In the genomic region with DNA sequence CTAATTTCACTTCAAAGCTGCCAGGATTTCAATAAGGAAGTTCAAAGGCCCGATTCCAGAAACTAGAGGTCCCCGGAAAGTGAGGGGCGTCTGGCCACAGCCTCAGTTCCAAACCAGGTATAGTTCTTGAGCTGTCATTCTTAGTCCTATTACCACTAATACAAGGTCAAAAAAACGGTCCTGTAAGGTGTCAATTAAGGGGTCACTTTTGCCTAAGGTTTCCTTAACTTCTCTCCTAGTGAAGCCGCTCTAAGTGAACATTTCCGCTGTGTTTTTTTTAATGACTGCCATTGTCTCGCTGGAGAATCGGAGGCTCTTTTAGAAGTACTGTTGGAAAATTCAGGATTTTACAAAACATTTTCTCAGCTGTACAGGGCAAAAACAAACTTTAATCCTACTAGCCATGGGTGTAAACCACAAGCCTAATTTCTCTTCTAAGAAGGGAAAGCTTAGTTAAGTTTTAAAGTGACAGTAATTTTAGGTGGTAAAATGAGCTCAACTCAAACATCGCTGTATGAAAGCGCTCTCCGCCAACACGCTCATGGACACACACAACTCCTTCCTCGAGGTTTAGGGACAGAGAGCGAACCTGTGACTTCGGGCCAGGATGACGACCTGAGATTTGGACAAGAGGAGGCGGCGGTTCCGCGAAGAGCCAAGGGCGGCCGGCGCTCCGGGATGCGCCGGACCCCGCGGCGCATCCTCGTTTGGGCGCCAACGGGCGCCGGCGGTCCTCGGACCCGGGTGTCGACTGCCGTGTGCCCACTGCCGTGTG, we compare ENCODE assay signal across 8 cellular contexts.
DNase-seq lines count a peak whose midpoint lies in the region; ATAC-seq, FAIRE-seq and TF ChIP-seq lines count a peak whose summit lies in the region.
"Had no signal": no experiment of that assay in that cellular context is flagged by ENCODE, and none has a peak within 500 bp of the region (broad histone marks: within the 10 kb centered on the region; RNA-seq: fewer than 3 reads in every experiment).

No MANE protein-coding gene starts in this region.

- CTCF ChIA-PET in activated CD4-positive, alpha-beta T cell treated with anti-CD3 and anti-CD28 coated beads, Interleukin-2, amount 10 ng/mL, durations not matched to agents 7 days and 5 days (lab: Charles Lee), result interaction anchor here (0.6 to 1.6 kb wide), 8 partner anchors 12 to 306 kb away, joined by 3 to 7 read pairs (median 3); no protein-coding TSS in a partner anchor
- CTCF ChIA-PET in GM10248 (lab: Yijun Ruan, JAX), result interaction anchor here (1.3 to 1.8 kb wide), 2 partner anchors 14 to 38 kb away, joined by 3 to 6 read pairs; no protein-coding TSS in a partner anchor

- peak; percentile 5 for DNase-seq in GM12892 (ENCODE audit: insufficient read length)
- no peak for DNase-seq in activated CD4-positive, alpha-beta T cell treated with anti-CD3 and anti-CD28 coated beads, Interleukin-2, amount 10 ng/mL, durations not matched to agents 7 days and 5 days
- no peak for DNase-seq in foreskin keratinocyte
- DNase-seq in retina, result peak; percentile 67
- no peak for DNase-seq in ACHN
- no peak for DNase-seq in GM10248 (ENCODE audit: extremely low spot score)

- in situ Hi-C loops in ACHN (cut with HindIII; ENCODE audit: low pct_ligation_motif_present, low pct_unique_long_range_greater_than_20kb, low sequenced_read_pairs), result no loop called here

- no peak for TF ChIP-seq CTCF in foreskin keratinocyte (conservative IDR thresholded peaks at IDR 0.05)
- no peak for TF ChIP-seq CTCF in GM10248 (IDR thresholded peaks at IDR 0.05; ENCODE audit: control extremely low read depth, extremely low read depth, low read depth, missing control alignments)

- peaks cover 30% of the 10 kb centered on the region for H3K4me1 ChIP-seq in foreskin keratinocyte

- H3K27ac ChIP-seq in foreskin keratinocyte, result peak overlapping the region; percentile 85

- FAIRE-seq in GM12892 (lab: Jason Lieb, UNC), result no peak
- FAIRE-seq: TTC549 had no signal

- H3K27me3 ChIP-seq in foreskin keratinocyte, result no peaks in the 10 kb centered on the region

- POLR2A ChIA-PET in activated CD4-positive, alpha-beta T cell treated with anti-CD3 and anti-CD28 coated beads, Interleukin-2, amount 10 ng/mL, durations not matched to agents 7 days and 5 days (lab: Charles Lee), result no interaction called here
- POLR2A ChIA-PET in GM10248 (lab: Yijun Ruan, JAX), result interaction anchor here (0.7 kb wide), 1 partner anchor 35 kb away, joined by 3 read pairs; no protein-coding TSS in a partner anchor

- H3K27me3 Mint-ChIP-seq in activated CD4-positive, alpha-beta T cell treated with anti-CD3 and anti-CD28 coated beads, Interleukin-2, amount 10 ng/mL, durations not matched to agents 7 days and 5 days, result peaks cover 58% of the 10 kb centered on the region

- peak overlapping the region; percentile 93 for H3K4me3 Mint-ChIP-seq in activated CD4-positive, alpha-beta T cell treated with anti-CD3 and anti-CD28 coated beads, Interleukin-2, amount 10 ng/mL, durations not matched to agents 7 days and 5 days

- H3K27ac Mint-ChIP-seq in activated CD4-positive, alpha-beta T cell treated with anti-CD3 and anti-CD28 coated beads, Interleukin-2, amount 10 ng/mL, durations not matched to agents 7 days and 5 days, result peak overlapping the region; percentile 83

- peaks cover 18% of the 10 kb centered on the region for H3K4me1 Mint-ChIP-seq in activated CD4-positive, alpha-beta T cell treated with anti-CD3 and anti-CD28 coated beads, Interleukin-2, amount 10 ng/mL, durations not matched to agents 7 days and 5 days

- H3K36me3 Mint-ChIP-seq in activated CD4-positive, alpha-beta T cell treated with anti-CD3 and anti-CD28 coated beads, Interleukin-2, amount 10 ng/mL, durations not matched to agents 7 days and 5 days (ENCODE audit: low read depth), result peaks cover 2% of the 10 kb centered on the region

- peak; percentile 32 for ATAC-seq in HG02588 (IDR thresholded peaks at IDR 0.05; ENCODE audit: unreplicated experiment)
- ATAC-seq in foreskin keratinocyte, result no peak

- H3K9me3 Mint-ChIP-seq in activated CD4-positive, alpha-beta T cell treated with anti-CD3 and anti-CD28 coated beads, Interleukin-2, amount 10 ng/mL, durations not matched to agents 7 days and 5 days, result no peaks in the 10 kb centered on the region

- TF ChIP-seq POLR2A in GM12892 (IDR thresholded peaks at IDR 0.05; ENCODE audit: low read depth, low read length), result no peak

Comparison
In these comparisons a context has a peak if more than half of its experiments do, and no peak if none do; other contexts are left out.
1. DNase-seq: peak in GM12892 (single experiment) and retina (single experiment); none in activated CD4-positive, alpha-beta T cell treated with anti-CD3 and anti-CD28 coated beads, Interleukin-2, amount 10 ng/mL, durations not matched to agents 7 days and 5 days (single experiment), foreskin keratinocyte (0 of 2), ACHN (single experiment) and GM10248 (single experiment).